23 cellular contexts compared by ENCODE assay signal in genomic region chr17:17542906-17543635, GRCh38. TPM values are rescaled to one million over a fixed set of nuclear protein-coding genes. Genes with fewer than 3 reads are reported as not detected.
"Had no signal": no experiment of that assay in that cellular context is flagged by ENCODE, and none has a peak within 500 bp of the region (broad histone marks: within the 10 kb centered on the region; RNA-seq: fewer than 3 reads in every experiment).

No MANE protein-coding gene starts in this region.

- H3K27ac ChIP-seq: SJCRH30 had no signal

- H3K4me3 ChIP-seq: MG63, SJCRH30 had no signal

- ATAC-seq: SK-N-SH treated with all-trans-retinoic acid at 6 μM for 48 hours had no signal

- H3K36me3 ChIP-seq: MG63, SJCRH30 had no signal

- H3K27me3 ChIP-seq: MG63, SJCRH30 had no signal

- FAIRE-seq: RCC 7860 had no signal

- H3K9me3 ChIP-seq: MG63, SJCRH30 had no signal

- DNase-seq: IMR-90, Karpas-422, KG1, MG63, NCI-H1092, NCI-H1105 treated with DMSO at 0.1 percent for 48 hours, NCI-H1417 treated with DMSO at 0.1 percent for 48 hours, NCI-H146, NCI-H1694 treated with DMSO at 0.1 percent for 48 hours, NCI-H1930, NCI-H2081, NCI-H2107, NCI-H226, NCI-H446, NCI-H510A, NCI-H524 treated with DMSO at 0.1 percent for 48 hours, NCI-H69, NCI-H774, RPMI8226, SHP77 treated with DMSO at 0.1 percent for 48 hours, SJCRH30 had no signal

RNA-seq across cellular contexts. Expression of gene RASD1, which starts 46.9 kb away (rescaled TPM):
- total RNA-seq: SJCRH30 had no signal
